Comparison of ENCODE assay signal across 9 cellular contexts in the genomic region with DNA sequence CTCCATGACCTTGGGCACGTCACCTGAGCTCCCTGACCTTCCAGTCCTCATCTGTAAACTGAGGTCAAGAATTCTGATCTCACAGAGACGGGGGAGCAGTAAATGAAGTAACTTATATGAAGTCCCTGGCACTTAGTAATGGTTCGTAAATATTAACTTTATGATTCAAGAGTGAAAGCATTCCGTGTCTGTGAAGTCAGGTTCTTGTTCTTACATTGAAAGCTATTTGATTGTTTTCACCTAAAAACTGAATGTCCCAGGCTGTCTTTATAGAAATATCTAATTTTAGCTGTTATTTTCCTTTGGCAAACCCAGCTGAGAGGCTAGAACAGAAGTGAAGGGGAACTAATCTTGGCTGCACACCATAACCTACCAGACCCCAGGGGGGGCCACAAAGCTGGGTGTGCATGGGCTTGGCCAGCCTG.
DNase-seq lines count a peak whose midpoint lies in the region; ATAC-seq, FAIRE-seq and TF ChIP-seq lines count a peak whose summit lies in the region.
"Had no signal": no experiment of that assay in that cellular context is flagged by ENCODE, and none has a peak within 500 bp of the region (broad histone marks: within the 10 kb centered on the region; RNA-seq: fewer than 3 reads in every experiment).

No MANE protein-coding gene starts in this region.

- peaks cover 17% of the 10 kb centered on the region for H3K9me3 Mint-ChIP-seq in activated naive CD8-positive, alpha-beta T cell treated with anti-CD3 and anti-CD28 coated beads, Interleukin-2, amount 10 ng/mL, durations not matched to agents 7 days and 5 days
- peaks cover 14 to 18% of the 10 kb centered on the region in 2 donors for H3K9me3 Mint-ChIP-seq in stimulated activated naive B cell treated with anti-CD40 and anti-IgM and Interleukin-4, amounts not matched to agents 10 μg/mL and 1 μg/mL and 100 μg/mL, for 72 hours

- peak overlapping the region; percentile 56 for H3K4me2 ChIP-seq in keratinocyte (ENCODE audit: control insufficient read depth, extremely low read depth, insufficient read depth, low read depth, low read length)

- H3K36me3 ChIP-seq in keratinocyte (ENCODE audit: control insufficient read depth in 2 of 2, extremely low read depth in 1 of 2, insufficient read depth in 2 of 2, low read length in 2 of 2) (no peaks in the 10 kb centered on the region), MG63 (peaks cover 17% of the 10 kb centered on the region)

- H3K4me1 Mint-ChIP-seq in activated naive CD8-positive, alpha-beta T cell treated with anti-CD3 and anti-CD28 coated beads, Interleukin-2, amount 10 ng/mL, durations not matched to agents 7 days and 5 days = peaks cover 31% of the 10 kb centered on the region
- H3K4me1 Mint-ChIP-seq in stimulated activated naive B cell treated with anti-CD40 and anti-IgM and Interleukin-4, amounts not matched to agents 10 μg/mL and 1 μg/mL and 100 μg/mL, for 72 hours = peaks cover 20 to 24% of the 10 kb centered on the region in 2 donors

- H3K4me3 Mint-ChIP-seq in activated naive CD8-positive, alpha-beta T cell treated with anti-CD3 and anti-CD28 coated beads, Interleukin-2, amount 10 ng/mL, durations not matched to agents 7 days and 5 days = peak overlapping the region; percentile 79
- peak overlapping the region; percentile 61 for H3K4me3 Mint-ChIP-seq in stimulated activated naive B cell treated with anti-CD40 and anti-IgM and Interleukin-4, amounts not matched to agents 10 μg/mL and 1 μg/mL and 100 μg/mL, for 72 hours

- no peak for FAIRE-seq in keratinocyte (lab: Jason Lieb, UNC)
- FAIRE-seq: GM18507 had no signal

- TF ChIP-seq CTCF in keratinocyte (optimal IDR thresholded peaks at IDR 0.05 in 1 of 3, IDR thresholded peaks at IDR 0.05 in 1 of 3, conservative IDR thresholded peaks at IDR 0.05 in 1 of 3; ENCODE audit: extremely low read depth in 1 of 3, insufficient read depth in 2 of 3, low read length in 3 of 3) = no peak

- H4K20me1 ChIP-seq in keratinocyte (ENCODE audit: control insufficient read depth, extremely low read depth, insufficient read depth, low read length) = no peaks in the 10 kb centered on the region

- no peaks in the 10 kb centered on the region for H3K79me2 ChIP-seq in keratinocyte (ENCODE audit: control insufficient read depth, insufficient read depth, low read length)

- H3K27me3 Mint-ChIP-seq in activated naive CD8-positive, alpha-beta T cell treated with anti-CD3 and anti-CD28 coated beads, Interleukin-2, amount 10 ng/mL, durations not matched to agents 7 days and 5 days = no peaks in the 10 kb centered on the region
- H3K27me3 Mint-ChIP-seq in stimulated activated naive B cell treated with anti-CD40 and anti-IgM and Interleukin-4, amounts not matched to agents 10 μg/mL and 1 μg/mL and 100 μg/mL, for 72 hours = no peaks in the 10 kb centered on the region

- H3K4me3 ChIP-seq in keratinocyte (ENCODE audit: control insufficient read depth in 2 of 3, extremely low read depth in 1 of 3, insufficient read depth in 2 of 3, low read depth in 1 of 3, low read length in 3 of 3) (no peak overlapping the region), MG63 (no peak overlapping the region)

- H3K9me3 ChIP-seq in keratinocyte (ENCODE audit: control insufficient read depth, low read depth, low read length) = peaks cover 18% of the 10 kb centered on the region
- peaks cover 27% of the 10 kb centered on the region for H3K9me3 ChIP-seq in MG63

- peak overlapping the region; percentile 95 for H3K27ac Mint-ChIP-seq in activated naive CD8-positive, alpha-beta T cell treated with anti-CD3 and anti-CD28 coated beads, Interleukin-2, amount 10 ng/mL, durations not matched to agents 7 days and 5 days
- H3K27ac Mint-ChIP-seq in stimulated activated naive B cell treated with anti-CD40 and anti-IgM and Interleukin-4, amounts not matched to agents 10 μg/mL and 1 μg/mL and 100 μg/mL, for 72 hours = peak overlapping the region; percentile 62

- H3K4me1 ChIP-seq in keratinocyte (ENCODE audit: control insufficient read depth, extremely low read depth, insufficient read depth, low read length) = peaks cover 53% of the 10 kb centered on the region

- ATAC-seq in HG03139 (IDR thresholded peaks at IDR 0.05; ENCODE audit: unreplicated experiment) = peak; percentile 32
- no peak for ATAC-seq in activated naive CD8-positive, alpha-beta T cell treated with anti-CD3 and anti-CD28 coated beads, Interleukin-2, amount 10 ng/mL, durations not matched to agents 7 days and 5 days (ENCODE audit: low read depth)
- ATAC-seq in stimulated activated naive B cell treated with anti-CD40 and anti-IgM and Interleukin-4, amounts not matched to agents 10 μg/mL and 1 μg/mL and 100 μg/mL, for 72 hours (replicated peaks) = no peak
- no peak for ATAC-seq in GM21528 (IDR thresholded peaks at IDR 0.05; ENCODE audit: low FRiP score, unreplicated experiment)

- H2AFZ ChIP-seq in keratinocyte (ENCODE audit: control insufficient read depth, low read length) = peak overlapping the region; percentile 62

- dilution Hi-C loops in keratinocyte (cut with MboI; ENCODE audit: extremely low pct_ligation_motif_present, low sequenced_read_pairs) = no loop called here

- H3K27me3 ChIP-seq in keratinocyte (ENCODE audit: control insufficient read depth, extremely low read depth, insufficient read depth, low read length) (no peaks in the 10 kb centered on the region), MG63 (no peaks in the 10 kb centered on the region)

- POLR2A ChIA-PET in activated naive CD8-positive, alpha-beta T cell treated with anti-CD3 and anti-CD28 coated beads, Interleukin-2, amount 10 ng/mL, durations not matched to agents 7 days and 5 days (lab: Charles Lee) = interaction anchor here (0.6 to 3.0 kb wide), 6 partner anchors 11 to 161 kb away, joined by 3 to 12 read pairs (median 5); a partner anchor contains a TSS

- peaks cover 2% of the 10 kb centered on the region for H3K9me1 ChIP-seq in keratinocyte (ENCODE audit: control insufficient read depth, extremely low read depth, insufficient read depth, low read length)

- DNase-seq in activated naive CD8-positive, alpha-beta T cell treated with anti-CD3 and anti-CD28 coated beads, Interleukin-2, amount 10 ng/mL, durations not matched to agents 7 days and 5 days = peak; percentile 3
- DNase-seq in keratinocyte (ENCODE audit: low read depth, low spot score) = no peak
- no peak for DNase-seq in stimulated activated naive B cell treated with anti-CD40 and anti-IgM and Interleukin-4, amounts not matched to agents 10 μg/mL and 1 μg/mL and 100 μg/mL, for 72 hours
- no peak for DNase-seq in MG63
- no peak for DNase-seq in NCI-H1930 (lab: John Stamatoyannopoulos, UW)
- no peak for DNase-seq in NK-92 treated with Interleukin-12 subunit alpha and Interleukin-12 subunit beta, amount 100 ng/mL, for 24 hours (lab: John Stamatoyannopoulos, UW)

- peak overlapping the region; percentile 72 for H3K27ac ChIP-seq in keratinocyte (ENCODE audit: control insufficient read depth, insufficient read depth, low read length)

- peaks cover 24% of the 10 kb centered on the region for H3K36me3 Mint-ChIP-seq in activated naive CD8-positive, alpha-beta T cell treated with anti-CD3 and anti-CD28 coated beads, Interleukin-2, amount 10 ng/mL, durations not matched to agents 7 days and 5 days
- H3K36me3 Mint-ChIP-seq in stimulated activated naive B cell treated with anti-CD40 and anti-IgM and Interleukin-4, amounts not matched to agents 10 μg/mL and 1 μg/mL and 100 μg/mL, for 72 hours = peaks cover 13 to 30% of the 10 kb centered on the region in 2 donors

- H3K9ac ChIP-seq in keratinocyte (ENCODE audit: control insufficient read depth, extremely low read depth, insufficient read depth, low read length) = peak overlapping the region; percentile 56
